In the genomic region with DNA sequence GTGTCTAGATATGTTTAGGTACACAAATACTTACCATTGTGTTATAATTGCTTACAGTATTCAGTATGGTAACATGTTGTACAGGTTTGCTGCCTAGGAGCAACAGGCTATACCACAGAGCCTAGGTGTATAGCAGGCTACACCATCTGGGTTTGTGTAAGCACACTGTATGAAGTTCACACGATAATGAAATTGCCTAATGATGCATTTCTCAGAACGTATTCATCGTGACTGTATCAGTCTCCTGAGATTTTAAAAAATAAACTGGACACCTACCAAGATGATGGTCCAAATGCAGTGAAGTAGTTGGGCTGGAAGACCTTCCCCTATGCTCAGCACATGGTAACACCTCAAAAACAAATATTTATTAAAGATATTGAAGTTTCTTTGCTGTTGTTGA, we compare ENCODE assay signal across 12 cellular contexts.
"Had no signal": no experiment of that assay in that cellular context is flagged by ENCODE, and none has a peak within 500 bp of the region (broad histone marks: within the 10 kb centered on the region; RNA-seq: fewer than 3 reads in every experiment).

No MANE protein-coding gene starts in this region.

- H3K27me3 ChIP-seq: esophagus squamous epithelium, upper lobe of left lung had no signal

- DNase-seq: activated CD4-positive, alpha-beta T cell treated with anti-CD3 and anti-CD28 coated beads, Interleukin-2, amount 10 ng/mL, durations not matched to agents 7 days and 5 days; activated CD4-positive, CD25-positive, alpha-beta regulatory T cell; amygdala; esophagus squamous epithelium; glutamatergic neuron; immature natural killer cell; mucosa of descending colon; naive thymus-derived CD8-positive, alpha-beta T cell; nucleus accumbens; right cardiac atrium; stimulated activated naive CD4-positive, alpha-beta T cell had no signal

- H3K27ac ChIP-seq: esophagus squamous epithelium, upper lobe of left lung had no signal

- ATAC-seq: mucosa of descending colon; naive thymus-derived CD8-positive, alpha-beta T cell; right cardiac atrium had no signal

- H3K9me3 ChIP-seq: esophagus squamous epithelium, mucosa of descending colon, upper lobe of left lung had no signal

- H3K36me3 ChIP-seq: esophagus squamous epithelium, upper lobe of left lung had no signal

- H3K4me3 ChIP-seq: esophagus squamous epithelium, mucosa of descending colon, upper lobe of left lung had no signal

- H3K4me1 ChIP-seq: esophagus squamous epithelium, upper lobe of left lung had no signal
